8 cellular contexts compared by ENCODE assay signal in the genomic region with DNA sequence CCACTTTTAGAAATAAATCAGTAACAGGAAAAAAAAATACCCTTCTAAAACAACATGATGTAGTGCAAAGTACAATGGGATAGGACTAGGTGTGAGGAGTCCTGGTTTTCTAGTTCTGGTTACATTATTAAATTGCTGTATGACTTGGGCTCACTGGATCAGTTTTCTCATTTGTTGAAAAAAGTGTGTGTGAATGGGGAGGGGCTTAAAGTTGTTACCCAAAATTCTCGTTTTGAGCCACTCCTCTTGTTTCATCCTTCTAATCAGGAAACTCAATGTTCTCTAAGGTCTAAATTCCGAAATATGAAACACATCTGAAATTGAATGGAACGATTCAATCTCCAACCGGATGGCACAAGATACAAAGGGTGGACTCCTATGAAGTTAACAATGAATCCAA. TPM values are rescaled to one million over a fixed set of nuclear protein-coding genes. Genes with fewer than 3 reads are reported as not detected.
DNase-seq lines count a peak whose midpoint lies in the region; ATAC-seq and TF ChIP-seq lines count a peak whose summit lies in the region.

No MANE protein-coding gene starts in this region.

- H3K4me3 Mint-ChIP-seq in CD14-positive monocyte (peak overlapping the region; percentile 97 to 99), nephron (peak overlapping the region; percentile 97 to 99 (median 97))

- H3K4me1 Mint-ChIP-seq in CD14-positive monocyte = peaks cover 57% of the 10 kb centered on the region
- peaks cover 53% of the 10 kb centered on the region for H3K4me1 Mint-ChIP-seq in nephron

- DNase-seq in CD14-positive monocyte (ENCODE audit: low spot score) (no peak), LNCaP clone FGC (ENCODE audit: low read depth) (no peak), choroid plexus epithelial cell (ENCODE audit: low read depth) (no peak), DMS153 (lab: John Stamatoyannopoulos, UW) (no peak), G401 (ENCODE audit: low spot score) (no peak)
- DNase-seq in activated CD4-positive, alpha-beta T cell treated with anti-CD3 and anti-CD28 coated beads for 48 hours = no peak

- no peak for TF ChIP-seq CTCF in CD14-positive monocyte (IDR thresholded peaks at IDR 0.05)
- no peak for TF ChIP-seq CTCF in LNCaP clone FGC (IDR thresholded peaks at IDR 0.05; ENCODE audit: control insufficient read depth, extremely low read depth, insufficient read depth)
- no peak for TF ChIP-seq CTCF in choroid plexus epithelial cell (conservative IDR thresholded peaks at IDR 0.05; ENCODE audit: low read depth, low read length)
- no peak for TF ChIP-seq CTCF in nephron (IDR thresholded peaks at IDR 0.05; ENCODE audit: unreplicated experiment in 3 of 3)

- intact Hi-C loops in CD14-positive monocyte (cut with micrococcal nuclease) = loop anchor here in 1 of 2 donors (10.0 kb wide), 2 partner anchors 52 to 192 kb away; partner anchors contain the start of gene NDUFA5

- H3K36me3 Mint-ChIP-seq in CD14-positive monocyte (peaks cover 0 to 2% of the 10 kb centered on the region in 2 donors), nephron (ENCODE audit: low read depth) (no peaks in the 10 kb centered on the region)

- H3K4me3 ChIP-seq in LNCaP clone FGC (ENCODE audit: low read depth, low read length) (peak overlapping the region; percentile 91), choroid plexus epithelial cell (ENCODE audit: low read depth, low read length) (peak overlapping the region; percentile 78)

- H3K9me3 Mint-ChIP-seq in CD14-positive monocyte (no peaks in the 10 kb centered on the region), nephron (no peaks in the 10 kb centered on the region)

- ATAC-seq in GM21723 (IDR thresholded peaks at IDR 0.05; ENCODE audit: unreplicated experiment) = no peak

- H3K27ac Mint-ChIP-seq in CD14-positive monocyte = peak overlapping the region in 4 of 7 donors; percentile 88 to 98 (median 96)
- peak overlapping the region; percentile 99 to 100 (median 99) for H3K27ac Mint-ChIP-seq in nephron

- H3K27me3 Mint-ChIP-seq in CD14-positive monocyte (ENCODE audit: low read depth in 3 of 3) = no peaks in the 10 kb centered on the region
- no peaks in the 10 kb centered on the region for H3K27me3 Mint-ChIP-seq in nephron (ENCODE audit: low read depth)

- in situ Hi-C loops in G401 (cut with HindIII; ENCODE audit: low sequenced_read_pairs) = no loop called here

RNA-seq across cellular contexts. Expression of gene WASL, which starts 1.7 kb away (rescaled TPM):
- polyA plus RNA-seq in CD14-positive monocyte = 1 to 10 TPM; 1.6 to 2.1 TPM
- total RNA-seq in G401 (2014; rRNA removed; shearing (Covaris generic)) = 3.5 and 6.7 TPM in 2 replicates
